Comparison of ENCODE assay signal across 31 cellular contexts in genomic region chr7:36086571-36086970, GRCh38.
"Had no signal": no experiment of that assay in that cellular context is flagged by ENCODE, and none has a peak within 500 bp of the region (broad histone marks: within the 10 kb centered on the region; RNA-seq: fewer than 3 reads in every experiment).

No MANE protein-coding gene starts in this region.

- H3K4me3 ChIP-seq: adrenal gland, ascending aorta, breast epithelium, cardiac muscle cell, coronary artery, dorsolateral prefrontal cortex, gastrocnemius medialis, heart left ventricle had no signal

- H3K4me1 ChIP-seq: adrenal gland, ascending aorta, breast epithelium had no signal

- H3K36me3 ChIP-seq: adrenal gland, ascending aorta, breast epithelium, cardiac muscle cell, gastrocnemius medialis, heart left ventricle had no signal

- ATAC-seq: activated CD4-positive, alpha-beta T cell treated with anti-CD3 and anti-CD28 coated beads for 36 hours; activated CD8-positive, alpha-beta memory T cell treated with anti-CD3 and anti-CD28 coated beads, Interleukin-2, amount 10 ng/mL, durations not matched to agents 7 days and 5 days; activated CD8-positive, alpha-beta T cell treated with anti-CD3 and anti-CD28 coated beads, Interleukin-2, amount 10 ng/mL, durations not matched to agents 7 days and 5 days; activated naive CD8-positive, alpha-beta T cell treated with anti-CD3 and anti-CD28 coated beads, Interleukin-2, amount 50 U/mL, for 24 hours; activated T-cell treated with anti-CD3 and anti-CD28 coated beads, Interleukin-2, amount 50 U/mL, for 4 hours; activated T-helper 17 cell treated with anti-CD3 and anti-CD28 coated beads, Interleukin-2, amount 50 U/mL, for 72 hours; gastrocnemius medialis; heart left ventricle had no signal

- H3K4me3 Mint-ChIP-seq: activated CD4-positive, alpha-beta memory T cell treated with anti-CD3 and anti-CD28 coated beads for 36 hours; activated CD4-positive, alpha-beta T cell treated with anti-CD3 and anti-CD28 coated beads for 36 hours; activated CD4-positive, alpha-beta T cell treated with anti-CD3 and anti-CD28 coated beads, Interleukin-2, amount 10 ng/mL, durations not matched to agents 24 days and 14 days; activated CD8-positive, alpha-beta memory T cell treated with anti-CD3 and anti-CD28 coated beads, Interleukin-2, amount 10 ng/mL, durations not matched to agents 7 days and 5 days; activated CD8-positive, alpha-beta T cell treated with anti-CD3 and anti-CD28 coated beads, Interleukin-2, amount 10 ng/mL, durations not matched to agents 7 days and 5 days; activated naive CD4-positive, alpha-beta T cell treated with anti-CD3 and anti-CD28 coated beads for 36 hours; activated naive CD4-positive, alpha-beta T cell treated with anti-CD3 and anti-CD28 coated beads, Interleukin-2, amount 50 U/mL, for 24 hours; activated naive CD8-positive, alpha-beta T cell treated with anti-CD3 and anti-CD28 coated beads for 36 hours; activated naive CD8-positive, alpha-beta T cell treated with anti-CD3 and anti-CD28 coated beads, Interleukin-2, amount 50 U/mL, for 24 hours; activated T-cell treated with anti-CD3 and anti-CD28 coated beads, Interleukin-2, amount 50 U/mL, for 4 hours; activated T-helper 17 cell treated with anti-CD3 and anti-CD28 coated beads, Interleukin-2, amount 50 U/mL, for 72 hours; brain; central memory CD8-positive, alpha-beta T cell; dendritic cell treated with granulocyte-macrophage colony-stimulating factor and Interleukin-4, amounts not matched to agents 40 ng/mL and 50 ng/mL, for 4 days had no signal

- H3K27ac ChIP-seq: adrenal gland, ascending aorta, breast epithelium, cardiac muscle cell, coronary artery, dorsolateral prefrontal cortex, epithelial cell of prostate, gastrocnemius medialis, heart left ventricle had no signal

- H3K36me3 Mint-ChIP-seq: activated CD4-positive, alpha-beta memory T cell treated with anti-CD3 and anti-CD28 coated beads for 36 hours; activated naive CD8-positive, alpha-beta T cell treated with anti-CD3 and anti-CD28 coated beads for 36 hours; brain had no signal

- H3K9me3 Mint-ChIP-seq: activated CD4-positive, alpha-beta memory T cell treated with anti-CD3 and anti-CD28 coated beads for 36 hours; activated naive CD4-positive, alpha-beta T cell treated with anti-CD3 and anti-CD28 coated beads, Interleukin-2, amount 50 U/mL, for 24 hours; activated naive CD8-positive, alpha-beta T cell treated with anti-CD3 and anti-CD28 coated beads for 36 hours; activated naive CD8-positive, alpha-beta T cell treated with anti-CD3 and anti-CD28 coated beads, Interleukin-2, amount 50 U/mL, for 24 hours; activated T-cell treated with anti-CD3 and anti-CD28 coated beads, Interleukin-2, amount 50 U/mL, for 4 hours; central memory CD8-positive, alpha-beta T cell had no signal

- DNase-seq: activated CD4-positive, alpha-beta memory T cell treated with anti-CD3 and anti-CD28 coated beads for 36 hours; activated CD4-positive, alpha-beta T cell treated with anti-CD3 and anti-CD28 coated beads for 36 hours; activated CD4-positive, alpha-beta T cell treated with anti-CD3 and anti-CD28 coated beads, Interleukin-2, amount 10 ng/mL, durations not matched to agents 24 days and 14 days; activated CD4-positive, CD25-positive, alpha-beta regulatory T cell; activated CD4-positive, CD25-positive, alpha-beta regulatory T cell treated with anti-CD3 and anti-CD28 coated beads, Interleukin-2, amount 50 U/mL, for 72 hours; activated CD8-positive, alpha-beta memory T cell treated with anti-CD3 and anti-CD28 coated beads, Interleukin-2, amount 10 ng/mL, durations not matched to agents 7 days and 5 days; activated CD8-positive, alpha-beta memory T cell treated with anti-CD3 and anti-CD28 coated beads, Interleukin-2, amount 50 U/mL, for 4 hours; activated CD8-positive, alpha-beta T cell treated with anti-CD3 and anti-CD28 coated beads, Interleukin-2, amount 10 ng/mL, durations not matched to agents 7 days and 5 days; activated effector memory CD4-positive, alpha-beta T cell treated with Interleukin-2 at 50 U/mL for 16 hours; activated naive CD4-positive, alpha-beta T cell treated with anti-CD3 and anti-CD28 coated beads for 36 hours; activated naive CD8-positive, alpha-beta T cell treated with anti-CD3 and anti-CD28 coated beads for 36 hours; activated naive CD8-positive, alpha-beta T cell treated with anti-CD3 and anti-CD28 coated beads, Interleukin-2, amount 50 U/mL, for 24 hours; activated T-cell treated with anti-CD3 and anti-CD28 coated beads, Interleukin-2, amount 50 U/mL, for 4 hours; adrenal gland; dorsolateral prefrontal cortex; effector memory CD4-positive, alpha-beta T cell; foreskin fibroblast; gastrocnemius medialis; glutamatergic neuron; heart left ventricle; T-helper 2 cell had no signal

- H3K4me1 Mint-ChIP-seq: activated CD4-positive, alpha-beta T cell treated with anti-CD3 and anti-CD28 coated beads for 36 hours; activated CD4-positive, alpha-beta T cell treated with anti-CD3 and anti-CD28 coated beads, Interleukin-2, amount 10 ng/mL, durations not matched to agents 24 days and 14 days; activated CD8-positive, alpha-beta memory T cell treated with anti-CD3 and anti-CD28 coated beads, Interleukin-2, amount 10 ng/mL, durations not matched to agents 7 days and 5 days; activated naive CD4-positive, alpha-beta T cell treated with anti-CD3 and anti-CD28 coated beads, Interleukin-2, amount 50 U/mL, for 24 hours; activated naive CD8-positive, alpha-beta T cell treated with anti-CD3 and anti-CD28 coated beads for 36 hours; activated naive CD8-positive, alpha-beta T cell treated with anti-CD3 and anti-CD28 coated beads, Interleukin-2, amount 50 U/mL, for 24 hours; activated T-helper 17 cell treated with anti-CD3 and anti-CD28 coated beads, Interleukin-2, amount 50 U/mL, for 72 hours; central memory CD8-positive, alpha-beta T cell had no signal

- H3K27ac Mint-ChIP-seq: activated CD4-positive, alpha-beta memory T cell treated with anti-CD3 and anti-CD28 coated beads for 36 hours; activated CD4-positive, alpha-beta T cell treated with anti-CD3 and anti-CD28 coated beads for 36 hours; activated CD4-positive, alpha-beta T cell treated with anti-CD3 and anti-CD28 coated beads, Interleukin-2, amount 10 ng/mL, durations not matched to agents 24 days and 14 days; activated CD8-positive, alpha-beta memory T cell treated with anti-CD3 and anti-CD28 coated beads, Interleukin-2, amount 10 ng/mL, durations not matched to agents 7 days and 5 days; activated CD8-positive, alpha-beta T cell treated with anti-CD3 and anti-CD28 coated beads, Interleukin-2, amount 10 ng/mL, durations not matched to agents 7 days and 5 days; activated naive CD4-positive, alpha-beta T cell treated with anti-CD3 and anti-CD28 coated beads for 36 hours; activated naive CD4-positive, alpha-beta T cell treated with anti-CD3 and anti-CD28 coated beads, Interleukin-2, amount 50 U/mL, for 24 hours; activated naive CD8-positive, alpha-beta T cell treated with anti-CD3 and anti-CD28 coated beads for 36 hours; activated naive CD8-positive, alpha-beta T cell treated with anti-CD3 and anti-CD28 coated beads, Interleukin-2, amount 50 U/mL, for 24 hours; activated T-helper 17 cell treated with anti-CD3 and anti-CD28 coated beads, Interleukin-2, amount 50 U/mL, for 72 hours; brain; dendritic cell treated with granulocyte-macrophage colony-stimulating factor and Interleukin-4, amounts not matched to agents 40 ng/mL and 50 ng/mL, for 4 days had no signal

- H3K27me3 Mint-ChIP-seq: activated CD4-positive, alpha-beta memory T cell treated with anti-CD3 and anti-CD28 coated beads for 36 hours; activated CD4-positive, alpha-beta T cell treated with anti-CD3 and anti-CD28 coated beads for 36 hours; activated CD8-positive, alpha-beta memory T cell treated with anti-CD3 and anti-CD28 coated beads, Interleukin-2, amount 10 ng/mL, durations not matched to agents 7 days and 5 days; activated naive CD4-positive, alpha-beta T cell treated with anti-CD3 and anti-CD28 coated beads, Interleukin-2, amount 50 U/mL, for 24 hours; activated naive CD8-positive, alpha-beta T cell treated with anti-CD3 and anti-CD28 coated beads for 36 hours; activated naive CD8-positive, alpha-beta T cell treated with anti-CD3 and anti-CD28 coated beads, Interleukin-2, amount 50 U/mL, for 24 hours; activated T-helper 17 cell treated with anti-CD3 and anti-CD28 coated beads, Interleukin-2, amount 50 U/mL, for 72 hours had no signal

- H3K9me3 ChIP-seq: adrenal gland, ascending aorta, breast epithelium, gastrocnemius medialis, heart left ventricle had no signal

- H3K27me3 ChIP-seq: adrenal gland, ascending aorta, breast epithelium, cardiac muscle cell, dorsolateral prefrontal cortex, gastrocnemius medialis, heart left ventricle had no signal
